In the genomic region with DNA sequence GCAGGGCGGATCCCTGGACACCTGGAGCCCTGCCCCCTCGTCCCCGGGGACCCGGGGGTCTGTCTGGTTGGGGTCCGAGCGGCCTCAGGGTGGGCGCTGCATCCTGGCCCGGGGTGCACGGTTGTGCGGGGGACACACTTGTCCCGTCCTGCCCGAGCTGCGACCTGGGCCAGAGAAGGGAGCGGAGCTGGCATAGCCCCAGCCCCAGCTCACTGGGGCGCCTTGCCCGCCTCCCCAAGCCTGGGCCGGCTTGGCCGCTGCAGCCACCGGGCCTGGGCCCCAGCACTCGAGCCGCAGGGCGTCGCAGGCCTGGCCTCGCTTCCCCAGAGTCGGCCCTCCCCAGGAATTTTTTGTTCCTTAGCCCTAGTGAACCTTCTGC, we compare ENCODE assay signal across 8 cellular contexts. TPM values are rescaled to one million over a fixed set of nuclear protein-coding genes. Genes with fewer than 3 reads are reported as not detected.
DNase-seq lines count a peak whose midpoint lies in the region; ATAC-seq, FAIRE-seq and TF ChIP-seq lines count a peak whose summit lies in the region.

No MANE protein-coding gene starts in this region.

- no peaks in the 10 kb centered on the region for H3K79me2 ChIP-seq in hepatocyte

- H4K20me1 ChIP-seq in hepatocyte (ENCODE audit: insufficient read depth, poor library complexity, severe bottlenecking), result no peaks in the 10 kb centered on the region

- H3K9me3 ChIP-seq in ES-I3 (ENCODE audit: control insufficient read depth, insufficient read depth, low read length) (no peaks in the 10 kb centered on the region), ascending aorta (no peaks in the 10 kb centered on the region), hepatocyte (ENCODE audit: low read depth) (no peaks in the 10 kb centered on the region)

- H3K4me2 ChIP-seq in hepatocyte, result peak overlapping the region; percentile 90

- peak overlapping the region; percentile 73 for H3K9ac ChIP-seq in ES-I3 (ENCODE audit: low read depth, low read length)

- intact Hi-C loops in ascending aorta (cut with DNase I), result loop anchor here (2.0 kb wide), 1 partner anchor 80 kb away; the partner anchor contains the start of gene C10orf143

- DNase-seq in ascending aorta (ENCODE audit: low spot score in 2 of 2) (no peak), hepatocyte (ENCODE audit: low spot score) (no peak), retinal pigment epithelial cell (ENCODE audit: low read depth) (no peak), frontal cortex (ENCODE audit: low spot score in 2 of 2) (no peak)
- DNase-seq in activated CD8-positive, alpha-beta memory T cell treated with anti-CD3 and anti-CD28 coated beads, Interleukin-2, amount 50 U/mL, for 48 hours, result no peak

- H3K27me3 ChIP-seq in ascending aorta, result no peaks in the 10 kb centered on the region
- no peaks in the 10 kb centered on the region for H3K27me3 ChIP-seq in hepatocyte

- H3K27ac ChIP-seq in ascending aorta, result no peak overlapping the region
- no peak overlapping the region for H3K27ac ChIP-seq in hepatocyte

- FAIRE-seq in frontal cortex (lab: Jason Lieb, UNC), result no peak

- no peaks in the 10 kb centered on the region for H3K9me2 ChIP-seq in hepatocyte (replicated peaks; ENCODE audit: insufficient read depth)

- 66% methylated on average over 22 of the region's 25 CpGs for WGBS in hepatocyte (ENCODE audit: low lambda C conversion rate, missing lambda C conversion rate)

- TF ChIP-seq CTCF in ascending aorta (IDR thresholded peaks at IDR 0.05) (no peak), hepatocyte (IDR thresholded peaks at IDR 0.05; ENCODE audit: poor library complexity) (no peak), retinal pigment epithelial cell (conservative IDR thresholded peaks at IDR 0.05; ENCODE audit: low read depth, low read length) (no peak)

- H3K4me3 ChIP-seq in ascending aorta (peak overlapping the region; percentile 58 to 78), hepatocyte (peak overlapping the region; percentile 55), retinal pigment epithelial cell (ENCODE audit: low read length) (peak overlapping the region; percentile 47)

- H3K4me1 ChIP-seq in ES-I3 (ENCODE audit: insufficient read depth, low read length) (peaks cover 6% of the 10 kb centered on the region; the same call in 1 of the 2 replicates), ascending aorta (peaks cover 4 to 7% of the 10 kb centered on the region in 2 donors), hepatocyte (ENCODE audit: insufficient read depth) (peaks cover 3% of the 10 kb centered on the region)

- H3K36me3 ChIP-seq in ES-I3 (ENCODE audit: insufficient read depth, low read length) (no peaks in the 10 kb centered on the region; the same call in none of the 2 replicates), ascending aorta (peaks cover 0 to 3% of the 10 kb centered on the region in 2 donors), hepatocyte (replicated peaks; ENCODE audit: insufficient read depth, low read depth) (no peaks in the 10 kb centered on the region)

- ATAC-seq in GM18907 (IDR thresholded peaks at IDR 0.05; ENCODE audit: unreplicated experiment), result no peak
- no peak for ATAC-seq in HG02642 (IDR thresholded peaks at IDR 0.05; ENCODE audit: poor library complexity, unreplicated experiment)

- H2AFZ ChIP-seq in hepatocyte, result peak overlapping the region; percentile 71

RNA-seq across cellular contexts. Expression of gene GLRX3, which starts 54.5 kb away (rescaled TPM):
- 30.7 TPM for total RNA-seq in ascending aorta
- total RNA-seq in hepatocyte, result 86.5 and 100 TPM in 2 replicates
- polyA plus RNA-seq in hepatocyte, result 90.6 and 95.5 TPM in 2 replicates
- total RNA-seq in frontal cortex, result 68.5 TPM
